In genomic region chr1:101757985-101758384, GRCh38 we compare ENCODE assay signal across 27 cellular contexts.
"Had no signal": no experiment of that assay in that cellular context is flagged by ENCODE, and none has a peak within 500 bp of the region (broad histone marks: within the 10 kb centered on the region; RNA-seq: fewer than 3 reads in every experiment).

No MANE protein-coding gene starts in this region.

- H3K4me1 ChIP-seq: esophagus squamous epithelium, gastrocnemius medialis had no signal

- H3K27ac ChIP-seq: brain microvascular endothelial cell, esophagus squamous epithelium, gastrocnemius medialis, skin epidermis, thoracic aorta had no signal

- H3K27me3 ChIP-seq: brain microvascular endothelial cell, esophagus squamous epithelium, gastrocnemius medialis had no signal

- H3K9me3 Mint-ChIP-seq: activated CD4-positive, alpha-beta memory T cell treated with anti-CD3 and anti-CD28 coated beads for 36 hours; activated CD4-positive, alpha-beta T cell treated with anti-CD3 and anti-CD28 coated beads, Interleukin-2, amount 10 ng/mL, durations not matched to agents 24 days and 14 days; activated T-cell treated with anti-CD3 and anti-CD28 coated beads, Interleukin-2, amount 50 U/mL, for 24 hours; activated T-helper 17 cell treated with anti-CD3 and anti-CD28 coated beads, Interleukin-2, amount 50 U/mL, for 72 hours; dendritic cell treated with granulocyte-macrophage colony-stimulating factor and Interleukin-4, amounts not matched to agents 40 ng/mL and 50 ng/mL, for 4 days; endodermal cell; memory B cell; naive thymus-derived CD8-positive, alpha-beta T cell; stimulated activated effector memory CD8-positive, alpha-beta T cell treated with anti-CD3 and anti-CD28 coated beads, Interleukin-12 subunit alpha, Interleukin-12 subunit beta, amount 100 ng/mL, for 72 hours; stimulated activated naive CD8-positive, alpha-beta T cell treated with anti-CD3 and anti-CD28 coated beads, Interleukin-15, Interleukin-2, amounts not matched to agents 100 ng/mL and 50 ng/mL, for 24 hours had no signal

- ATAC-seq: activated T-helper 17 cell treated with anti-CD3 and anti-CD28 coated beads, Interleukin-2, amount 50 U/mL, for 72 hours; gastrocnemius medialis; left cardiac atrium; naive thymus-derived CD8-positive, alpha-beta T cell; sciatic nerve; stimulated activated effector memory CD8-positive, alpha-beta T cell treated with anti-CD3 and anti-CD28 coated beads, Interleukin-12 subunit alpha, Interleukin-12 subunit beta, amount 100 ng/mL, for 72 hours had no signal

- H3K4me3 Mint-ChIP-seq: activated CD4-positive, alpha-beta memory T cell treated with anti-CD3 and anti-CD28 coated beads for 36 hours; activated CD4-positive, alpha-beta T cell treated with anti-CD3 and anti-CD28 coated beads, Interleukin-2, amount 10 ng/mL, durations not matched to agents 24 days and 14 days; activated T-cell treated with anti-CD3 and anti-CD28 coated beads, Interleukin-2, amount 50 U/mL, for 24 hours; activated T-helper 17 cell treated with anti-CD3 and anti-CD28 coated beads, Interleukin-2, amount 50 U/mL, for 72 hours; dendritic cell treated with granulocyte-macrophage colony-stimulating factor and Interleukin-4, amounts not matched to agents 40 ng/mL and 50 ng/mL, for 4 days; endodermal cell; memory B cell; naive thymus-derived CD8-positive, alpha-beta T cell; stimulated activated effector memory CD8-positive, alpha-beta T cell treated with anti-CD3 and anti-CD28 coated beads, Interleukin-12 subunit alpha, Interleukin-12 subunit beta, amount 100 ng/mL, for 72 hours; stimulated activated naive CD8-positive, alpha-beta T cell treated with anti-CD3 and anti-CD28 coated beads, Interleukin-15, Interleukin-2, amounts not matched to agents 100 ng/mL and 50 ng/mL, for 24 hours had no signal

- H3K36me3 Mint-ChIP-seq: activated CD4-positive, alpha-beta memory T cell treated with anti-CD3 and anti-CD28 coated beads for 36 hours; memory B cell; naive thymus-derived CD8-positive, alpha-beta T cell; stimulated activated effector memory CD8-positive, alpha-beta T cell treated with anti-CD3 and anti-CD28 coated beads, Interleukin-12 subunit alpha, Interleukin-12 subunit beta, amount 100 ng/mL, for 72 hours had no signal

- H3K27me3 Mint-ChIP-seq: activated CD4-positive, alpha-beta memory T cell treated with anti-CD3 and anti-CD28 coated beads for 36 hours; activated CD4-positive, alpha-beta T cell treated with anti-CD3 and anti-CD28 coated beads, Interleukin-2, amount 10 ng/mL, durations not matched to agents 24 days and 14 days; activated T-cell treated with anti-CD3 and anti-CD28 coated beads, Interleukin-2, amount 50 U/mL, for 24 hours; dendritic cell treated with granulocyte-macrophage colony-stimulating factor and Interleukin-4, amounts not matched to agents 40 ng/mL and 50 ng/mL, for 4 days; memory B cell; stimulated activated naive CD8-positive, alpha-beta T cell treated with anti-CD3 and anti-CD28 coated beads, Interleukin-15, Interleukin-2, amounts not matched to agents 100 ng/mL and 50 ng/mL, for 24 hours had no signal

- H3K4me1 Mint-ChIP-seq: activated CD4-positive, alpha-beta T cell treated with anti-CD3 and anti-CD28 coated beads, Interleukin-2, amount 10 ng/mL, durations not matched to agents 24 days and 14 days; activated T-helper 17 cell treated with anti-CD3 and anti-CD28 coated beads, Interleukin-2, amount 50 U/mL, for 72 hours; endodermal cell; memory B cell; naive thymus-derived CD8-positive, alpha-beta T cell; stimulated activated effector memory CD8-positive, alpha-beta T cell treated with anti-CD3 and anti-CD28 coated beads, Interleukin-12 subunit alpha, Interleukin-12 subunit beta, amount 100 ng/mL, for 72 hours had no signal

- DNase-seq: activated CD4-positive, alpha-beta memory T cell treated with anti-CD3 and anti-CD28 coated beads for 36 hours; activated CD4-positive, alpha-beta T cell treated with anti-CD3 and anti-CD28 coated beads, Interleukin-2, amount 10 ng/mL, durations not matched to agents 24 days and 14 days; activated CD4-positive, CD25-positive, alpha-beta regulatory T cell treated with anti-CD3 and anti-CD28 coated beads, Interleukin-2, amount 50 U/mL, for 72 hours; activated CD8-positive, alpha-beta memory T cell treated with anti-CD3 and anti-CD28 coated beads, Interleukin-2, amount 50 U/mL, for 48 hours; activated gamma-delta T cell treated with Interleukin-2 at 50 U/mL for 16 hours; activated naive CD4-positive, alpha-beta T cell treated with anti-CD3 and anti-CD28 coated beads, Interleukin-2, amount 50 U/mL, for 16 hours; activated T-cell treated with anti-CD3 and anti-CD28 coated beads, Interleukin-2, amount 50 U/mL, for 24 hours; amniotic stem cell; brain microvascular endothelial cell; central memory CD4-positive, alpha-beta T cell; endodermal cell; esophagus squamous epithelium; gastrocnemius medialis; glutamatergic neuron; left cardiac atrium; naive thymus-derived CD8-positive, alpha-beta T cell; posterior cingulate gyrus; stimulated activated CD4-positive, alpha-beta T cell treated with anti-CD3 and anti-CD28 coated beads, Interleukin-4, amount 100 ng/mL, for 24 hours; T-helper 2 cell had no signal
